ENCODE assay signal across 1 cellular context in the genomic region with DNA sequence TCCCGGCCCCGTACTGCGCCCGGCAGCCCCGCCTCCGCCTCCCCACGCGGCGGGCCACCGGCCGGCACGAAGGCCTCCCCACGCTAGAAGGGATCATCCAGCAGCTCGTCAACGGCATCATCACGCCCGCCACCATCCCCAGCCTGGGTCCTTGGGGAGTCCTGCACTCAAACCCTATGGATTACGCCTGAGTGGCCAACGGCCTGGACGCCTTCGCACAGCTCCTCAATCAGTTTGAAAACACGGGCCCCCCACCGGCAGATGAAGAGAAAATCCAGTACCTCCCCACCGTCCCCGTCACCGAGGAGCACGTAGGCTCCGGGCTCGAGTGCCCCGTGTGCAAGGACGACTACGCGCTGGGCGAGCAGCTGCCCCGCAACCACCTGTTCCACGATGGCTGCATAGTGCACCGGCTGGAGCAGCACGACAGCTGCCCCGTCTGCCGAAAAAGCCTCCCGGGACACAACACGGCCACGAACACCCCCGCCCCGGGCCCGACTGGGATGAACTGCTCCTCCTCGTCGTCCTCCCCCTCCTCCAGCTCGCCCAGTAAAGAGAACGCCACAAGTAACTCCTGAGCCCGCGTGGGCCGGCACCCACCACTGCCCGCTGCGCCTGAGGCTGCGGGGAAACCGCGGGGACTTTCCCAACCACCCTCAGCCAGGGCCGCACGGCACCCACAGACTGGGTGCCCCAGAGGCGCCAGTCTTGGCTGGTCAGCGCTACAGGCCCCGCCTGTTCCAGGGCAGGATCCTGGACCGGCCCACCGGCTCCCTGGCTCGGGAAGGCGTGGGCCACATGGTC.
TF ChIP-seq lines count a peak whose summit lies in the region.

No MANE protein-coding gene starts in this region.

TF ChIP-seq in IMR-90, 13 proteins besides CTCF, POLR2A, EP300 and RAD21 (continued from another document):
- TF ChIP-seq, protein P1, sequence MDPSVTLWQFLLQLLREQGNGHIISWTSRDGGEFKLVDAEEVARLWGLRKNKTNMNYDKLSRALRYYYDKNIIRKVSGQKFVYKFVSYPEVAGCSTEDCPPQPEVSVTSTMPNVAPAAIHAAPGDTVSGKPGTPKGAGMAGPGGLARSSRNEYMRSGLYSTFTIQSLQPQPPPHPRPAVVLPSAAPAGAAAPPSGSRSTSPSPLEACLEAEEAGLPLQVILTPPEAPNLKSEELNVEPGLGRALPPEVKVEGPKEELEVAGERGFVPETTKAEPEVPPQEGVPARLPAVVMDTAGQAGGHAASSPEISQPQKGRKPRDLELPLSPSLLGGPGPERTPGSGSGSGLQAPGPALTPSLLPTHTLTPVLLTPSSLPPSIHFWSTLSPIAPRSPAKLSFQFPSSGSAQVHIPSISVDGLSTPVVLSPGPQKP (IDR thresholded peaks at IDR 0.05; ENCODE audit: borderline replicate concordance, low read depth, low read length), result no peak
- TF ChIP-seq RFX5 (IDR thresholded peaks at IDR 0.05; ENCODE audit: low read depth, low read length) (no peak), CHD1 (IDR thresholded peaks at IDR 0.05; ENCODE audit: low read depth, low read length) (no peak), MXI1 (IDR thresholded peaks at IDR 0.05; ENCODE audit: borderline replicate concordance, low read depth, low read length) (no peak), BHLHE40 (IDR thresholded peaks at IDR 0.05; ENCODE audit: low read depth, low read length) (no peak), SMC3 (IDR thresholded peaks at IDR 0.05; ENCODE audit: low read depth, low read length) (no peak), RCOR1 (IDR thresholded peaks at IDR 0.05; ENCODE audit: insufficient replicate concordance, low read length) (no peak), MAZ (IDR thresholded peaks at IDR 0.05; ENCODE audit: borderline replicate concordance, low read depth, low read length) (no peak)
- TF ChIP-seq, protein P2, sequence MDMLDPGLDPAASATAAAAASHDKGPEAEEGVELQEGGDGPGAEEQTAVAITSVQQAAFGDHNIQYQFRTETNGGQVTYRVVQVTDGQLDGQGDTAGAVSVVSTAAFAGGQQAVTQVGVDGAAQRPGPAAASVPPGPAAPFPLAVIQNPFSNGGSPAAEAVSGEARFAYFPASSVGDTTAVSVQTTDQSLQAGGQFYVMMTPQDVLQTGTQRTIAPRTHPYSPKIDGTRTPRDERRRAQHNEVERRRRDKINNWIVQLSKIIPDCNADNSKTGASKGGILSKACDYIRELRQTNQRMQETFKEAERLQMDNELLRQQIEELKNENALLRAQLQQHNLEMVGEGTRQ (IDR thresholded peaks at IDR 0.05; ENCODE audit: low read depth, low read length), result no peak
